ENCODE assay signal across 6 cellular contexts in genomic region chr1:145272841-145273240, GRCh38. TPM values are rescaled to one million over a fixed set of nuclear protein-coding genes. Genes with fewer than 3 reads are reported as not detected.
"Had no signal": no experiment of that assay in that cellular context is flagged by ENCODE, and none has a peak within 500 bp of the region (broad histone marks: within the 10 kb centered on the region; RNA-seq: fewer than 3 reads in every experiment).

No MANE protein-coding gene starts in this region.

RNA-seq across cellular contexts. Expression of gene PPIAL4D, which starts 30.9 kb away (rescaled TPM):
- total RNA-seq: HepG2, HT-29, HT1080, IMR-90, K562 had no signal
- polyA plus RNA-seq: HepG2, IgD-negative memory B cell, IMR-90, K562 had no signal
